Comparison of ENCODE assay signal across 28 cellular contexts in the genomic region with DNA sequence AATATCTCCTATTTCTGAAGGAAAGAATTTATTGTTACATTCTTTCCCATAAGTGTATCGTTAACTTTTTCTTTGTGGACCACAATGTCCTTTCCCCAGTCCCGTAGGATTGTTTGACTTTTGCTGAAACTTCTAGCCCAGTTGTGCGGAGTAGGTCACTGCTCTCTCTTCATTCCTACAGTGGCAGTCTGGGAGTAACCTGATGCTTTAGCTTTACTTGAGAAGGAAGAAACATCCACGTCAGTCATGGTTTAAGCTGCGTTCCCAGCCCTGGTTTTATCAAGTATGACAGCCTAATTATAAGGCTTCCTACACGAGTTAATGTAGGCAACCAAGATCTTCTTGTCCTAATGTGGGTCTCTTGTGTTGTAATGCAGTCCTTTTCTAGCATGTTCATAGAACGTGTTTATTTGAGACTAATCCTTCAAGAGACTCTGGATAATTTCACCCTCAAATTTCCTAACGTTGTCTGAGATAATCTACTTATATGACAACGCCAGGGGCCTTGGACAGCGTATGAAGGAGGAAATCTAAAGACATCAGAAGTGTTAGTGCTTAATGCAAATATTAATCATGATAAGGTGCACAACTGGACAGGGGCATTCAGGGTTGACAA. TPM values are rescaled to one million over a fixed set of nuclear protein-coding genes. Genes with fewer than 3 reads are reported as not detected.
"Had no signal": no experiment of that assay in that cellular context is flagged by ENCODE, and none has a peak within 500 bp of the region (broad histone marks: within the 10 kb centered on the region; RNA-seq: fewer than 3 reads in every experiment).

No MANE protein-coding gene starts in this region.

- H3K4me1 ChIP-seq: esophagus squamous epithelium, heart left ventricle, left lung, psoas muscle, transverse colon had no signal

- H3K9me3 ChIP-seq: body of pancreas, esophagus squamous epithelium, heart left ventricle, left lung, neutrophil, ovary, psoas muscle, transverse colon had no signal

- H3K27ac ChIP-seq: cardiac muscle cell, esophagus squamous epithelium, heart left ventricle, left lung, neutrophil, ovary, psoas muscle, skin epidermis, transverse colon had no signal

- DNase-seq: activated B cell treated with CpG ODN at 0.5 μM for 24 hours; activated CD4-positive, alpha-beta memory T cell treated with anti-CD3 and anti-CD28 coated beads for 36 hours; activated CD4-positive, alpha-beta T cell treated with anti-CD3 and anti-CD28 coated beads for 48 hours; activated effector memory CD4-positive, alpha-beta T cell treated with anti-CD3 and anti-CD28 coated beads, Interleukin-2, amount 50 U/mL, for 16 hours; activated naive CD4-positive, alpha-beta T cell treated with anti-CD3 and anti-CD28 coated beads, Interleukin-2, amount 10 ng/mL, durations not matched to agents 7 days and 5 days; activated T-cell treated with anti-CD3 and anti-CD28 coated beads, Interleukin-2, amount 50 U/mL, for 72 hours; body of pancreas; cortex of kidney; endodermal cell; esophagus squamous epithelium; heart left ventricle; kidney; left lung; midbrain; natural killer cell; ovary; psoas muscle; right cardiac atrium; stimulated activated CD4-positive, alpha-beta T cell treated with anti-CD3 and anti-CD28 coated beads, Interleukin-2, amount 100 ng/mL, for 24 hours; stimulated activated naive CD8-positive, alpha-beta T cell treated with anti-CD3 and anti-CD28 coated beads, Interleukin-15, amount 100 ng/mL, for 72 hours; T-helper 9 cell; transverse colon had no signal

- H3K27me3 Mint-ChIP-seq: activated B cell treated with CpG ODN at 0.5 μM for 24 hours; activated naive CD4-positive, alpha-beta T cell treated with anti-CD3 and anti-CD28 coated beads, Interleukin-2, amount 10 ng/mL, durations not matched to agents 7 days and 5 days; stimulated activated naive CD8-positive, alpha-beta T cell treated with anti-CD3 and anti-CD28 coated beads, Interleukin-15, amount 100 ng/mL, for 72 hours had no signal

- H3K4me1 Mint-ChIP-seq: activated B cell treated with CpG ODN at 0.5 μM for 24 hours; activated naive CD4-positive, alpha-beta T cell treated with anti-CD3 and anti-CD28 coated beads, Interleukin-2, amount 10 ng/mL, durations not matched to agents 7 days and 5 days; natural killer cell; stimulated activated effector memory CD8-positive, alpha-beta T cell treated with anti-CD3 and anti-CD28 coated beads, Interleukin-12 subunit alpha, Interleukin-12 subunit beta, amount 100 ng/mL, for 72 hours; stimulated activated naive CD8-positive, alpha-beta T cell treated with anti-CD3 and anti-CD28 coated beads, Interleukin-15, amount 100 ng/mL, for 72 hours had no signal

- H3K36me3 Mint-ChIP-seq: activated CD4-positive, alpha-beta memory T cell treated with anti-CD3 and anti-CD28 coated beads for 36 hours; activated naive CD4-positive, alpha-beta T cell treated with anti-CD3 and anti-CD28 coated beads, Interleukin-2, amount 10 ng/mL, durations not matched to agents 7 days and 5 days; natural killer cell; stimulated activated effector memory CD8-positive, alpha-beta T cell treated with anti-CD3 and anti-CD28 coated beads, Interleukin-12 subunit alpha, Interleukin-12 subunit beta, amount 100 ng/mL, for 72 hours had no signal

- H3K4me3 Mint-ChIP-seq: activated B cell treated with CpG ODN at 0.5 μM for 24 hours; activated CD4-positive, alpha-beta memory T cell treated with anti-CD3 and anti-CD28 coated beads for 36 hours; activated naive CD4-positive, alpha-beta T cell treated with anti-CD3 and anti-CD28 coated beads, Interleukin-2, amount 10 ng/mL, durations not matched to agents 7 days and 5 days; activated T-cell treated with anti-CD3 and anti-CD28 coated beads, Interleukin-2, amount 50 U/mL, for 72 hours; endodermal cell; natural killer cell; stimulated activated effector memory CD8-positive, alpha-beta T cell treated with anti-CD3 and anti-CD28 coated beads, Interleukin-12 subunit alpha, Interleukin-12 subunit beta, amount 100 ng/mL, for 72 hours; stimulated activated naive CD8-positive, alpha-beta T cell treated with anti-CD3 and anti-CD28 coated beads, Interleukin-15, amount 100 ng/mL, for 72 hours had no signal

- H3K27me3 ChIP-seq: body of pancreas, cardiac muscle cell, esophagus squamous epithelium, neutrophil, ovary, transverse colon had no signal

- ATAC-seq: activated T-cell treated with anti-CD3 and anti-CD28 coated beads, Interleukin-2, amount 50 U/mL, for 72 hours; heart left ventricle; left lung; natural killer cell; right cardiac atrium; stimulated activated effector memory CD8-positive, alpha-beta T cell treated with anti-CD3 and anti-CD28 coated beads, Interleukin-12 subunit alpha, Interleukin-12 subunit beta, amount 100 ng/mL, for 72 hours; stimulated activated naive CD8-positive, alpha-beta T cell treated with anti-CD3 and anti-CD28 coated beads, Interleukin-15, amount 100 ng/mL, for 72 hours had no signal

- H3K27ac Mint-ChIP-seq: activated B cell treated with CpG ODN at 0.5 μM for 24 hours; activated CD4-positive, alpha-beta memory T cell treated with anti-CD3 and anti-CD28 coated beads for 36 hours; activated naive CD4-positive, alpha-beta T cell treated with anti-CD3 and anti-CD28 coated beads, Interleukin-2, amount 10 ng/mL, durations not matched to agents 7 days and 5 days; activated T-cell treated with anti-CD3 and anti-CD28 coated beads, Interleukin-2, amount 50 U/mL, for 72 hours; endodermal cell; natural killer cell; stimulated activated effector memory CD8-positive, alpha-beta T cell treated with anti-CD3 and anti-CD28 coated beads, Interleukin-12 subunit alpha, Interleukin-12 subunit beta, amount 100 ng/mL, for 72 hours; stimulated activated naive CD8-positive, alpha-beta T cell treated with anti-CD3 and anti-CD28 coated beads, Interleukin-15, amount 100 ng/mL, for 72 hours had no signal

- H3K9me3 Mint-ChIP-seq: activated B cell treated with CpG ODN at 0.5 μM for 24 hours; activated CD4-positive, alpha-beta memory T cell treated with anti-CD3 and anti-CD28 coated beads for 36 hours; activated naive CD4-positive, alpha-beta T cell treated with anti-CD3 and anti-CD28 coated beads, Interleukin-2, amount 10 ng/mL, durations not matched to agents 7 days and 5 days; activated T-cell treated with anti-CD3 and anti-CD28 coated beads, Interleukin-2, amount 50 U/mL, for 72 hours; natural killer cell; stimulated activated effector memory CD8-positive, alpha-beta T cell treated with anti-CD3 and anti-CD28 coated beads, Interleukin-12 subunit alpha, Interleukin-12 subunit beta, amount 100 ng/mL, for 72 hours; stimulated activated naive CD8-positive, alpha-beta T cell treated with anti-CD3 and anti-CD28 coated beads, Interleukin-15, amount 100 ng/mL, for 72 hours had no signal

- H3K4me3 ChIP-seq: body of pancreas, cardiac muscle cell, esophagus squamous epithelium, heart left ventricle, left lung, lung, ovary, psoas muscle, skin epidermis, transverse colon had no signal

- H3K36me3 ChIP-seq: cardiac muscle cell, esophagus squamous epithelium, heart left ventricle, left lung, neutrophil, ovary, transverse colon had no signal

RNA-seq across cellular contexts. Expression of gene GRPR, which starts 40.8 kb away (rescaled TPM):
- total RNA-seq: activated CD4-positive, alpha-beta memory T cell treated with anti-CD3 and anti-CD28 coated beads for 36 hours; esophagus squamous epithelium; T-helper 1 cell treated with Interleukin-12 subunit alpha and Interleukin-12 subunit beta and Interleukin-4 antibody, amounts not matched to agents 30 ng/mL and 1 ng/mL, for 36 hours had no signal
- polyA plus RNA-seq: right cardiac atrium had no signal
